1 cellular context compared by ENCODE assay signal in genomic region chr11:746289-747175, GRCh38.
TF ChIP-seq lines count a peak whose summit lies in the region.

No MANE protein-coding gene starts in this region.

TF ChIP-seq in HEK293, 187 proteins besides CTCF, POLR2A, EP300 and RAD21 (continued from another document):
- peak; percentile 80 for TF ChIP-seq PATZ1 (tag by site-specific recombination; IDR thresholded peaks at IDR 0.05)
- TF ChIP-seq ZNF335 (tag by site-specific recombination; conservative IDR thresholded peaks at IDR 0.05), result peak; percentile 79
